ENCODE assay signal across 1 cellular context in the genomic region with DNA sequence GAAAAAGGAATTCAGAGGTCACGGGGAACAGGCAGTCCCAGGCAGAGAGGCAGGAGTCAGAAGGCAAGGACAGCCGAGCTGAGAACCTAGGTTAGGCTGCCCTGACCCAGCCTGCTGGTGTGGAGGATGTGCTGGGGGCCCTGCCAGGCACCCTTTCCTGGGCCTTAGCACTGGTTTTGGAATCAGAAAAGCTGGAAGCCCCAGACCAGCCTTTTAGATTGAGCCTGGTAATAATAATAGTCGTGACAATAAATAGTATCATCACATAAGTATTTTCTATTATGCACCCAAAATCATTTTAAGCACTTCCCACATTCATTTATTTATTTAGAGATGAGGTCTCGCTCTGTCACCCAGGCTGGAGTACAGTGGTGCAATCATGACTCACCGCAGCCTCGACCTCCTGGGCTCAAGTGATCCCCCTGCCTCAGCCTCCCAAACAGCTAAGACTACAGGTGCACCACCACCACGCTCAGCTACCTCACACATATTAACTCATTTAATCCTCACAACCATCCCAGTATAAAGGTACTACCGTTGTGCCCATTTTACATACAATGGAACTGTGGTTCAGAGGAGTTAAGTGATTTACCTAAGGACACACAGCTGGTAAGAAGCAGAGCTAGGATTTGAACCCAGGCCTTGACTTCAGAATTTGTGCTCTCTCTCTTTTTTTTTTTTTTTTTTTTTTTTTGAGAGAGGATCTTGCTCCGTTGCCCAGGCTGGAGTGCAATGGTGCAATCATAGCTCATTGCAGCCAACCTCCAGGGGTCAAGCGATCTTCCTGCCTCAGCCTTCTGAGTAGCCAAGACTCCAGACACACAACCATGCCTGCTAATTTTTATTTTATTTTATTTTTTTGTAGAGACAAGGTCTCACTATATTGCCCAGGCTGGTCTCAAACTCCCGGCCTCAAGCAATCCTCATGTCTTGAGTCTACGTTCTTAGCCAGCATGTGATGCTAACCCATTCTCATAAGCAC.
A peak's percentile ranks its signal among the peaks of the same experiment; 100 is the strongest.
TF ChIP-seq lines count a peak whose summit lies in the region.

No MANE protein-coding gene starts in this region.

TF ChIP-seq in K562, 482 proteins besides CTCF, POLR2A, EP300 and RAD21 (continues in another document):
- no peak for TF ChIP-seq MAFF (IDR thresholded peaks at IDR 0.05; ENCODE audit: low read length)
- TF ChIP-seq ZNF431 (CRISPR knock-in tag; IDR thresholded peaks at IDR 0.05): no peak
- TF ChIP-seq ZNF561 (CRISPR knock-in tag; conservative IDR thresholded peaks at IDR 0.05): no peak
- TF ChIP-seq, protein P1, sequence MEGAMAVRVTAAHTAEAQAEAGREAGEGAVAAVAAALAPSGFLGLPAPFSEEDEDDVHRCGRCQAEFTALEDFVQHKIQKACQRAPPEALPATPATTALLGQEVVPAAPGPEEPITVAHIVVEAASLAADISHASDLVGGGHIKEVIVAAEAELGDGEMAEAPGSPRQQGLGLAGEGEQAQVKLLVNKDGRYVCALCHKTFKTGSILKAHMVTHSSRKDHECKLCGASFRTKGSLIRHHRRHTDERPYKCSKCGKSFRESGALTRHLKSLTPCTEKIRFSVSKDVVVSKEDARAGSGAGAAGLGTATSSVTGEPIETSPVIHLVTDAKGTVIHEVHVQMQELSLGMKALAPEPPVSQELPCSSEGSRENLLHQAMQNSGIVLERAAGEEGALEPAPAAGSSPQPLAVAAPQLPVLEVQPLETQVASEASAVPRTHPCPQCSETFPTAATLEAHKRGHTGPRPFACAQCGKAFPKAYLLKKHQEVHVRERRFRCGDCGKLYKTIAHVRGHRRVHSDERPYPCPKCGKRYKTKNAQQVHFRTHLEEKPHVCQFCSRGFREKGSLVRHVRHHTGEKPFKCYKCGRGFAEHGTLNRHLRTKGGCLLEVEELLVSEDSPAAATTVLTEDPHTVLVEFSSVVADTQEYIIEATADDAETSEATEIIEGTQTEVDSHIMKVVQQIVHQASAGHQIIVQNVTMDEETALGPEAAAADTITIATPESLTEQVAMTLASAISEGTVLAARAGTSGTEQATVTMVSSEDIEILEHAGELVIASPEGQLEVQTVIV (CRISPR knock-in tag; IDR thresholded peaks at IDR 0.05; ENCODE audit: borderline replicate concordance): no peak
- no peak for TF ChIP-seq CC2D1A (IDR thresholded peaks at IDR 0.05)
- no peak for TF ChIP-seq PURB (CRISPR knock-in tag; IDR thresholded peaks at IDR 0.05; ENCODE audit: low read depth)
- peak; percentile 45; the same call in 1 of the 2 replicates for TF ChIP-seq HDAC2 (IDR thresholded peaks at IDR 0.05)
- no peak for TF ChIP-seq HNRNPH1 (optimal IDR thresholded peaks at IDR 0.05; ENCODE audit: low read depth, low read length)
- TF ChIP-seq GABPB1 (CRISPR knock-in tag; IDR thresholded peaks at IDR 0.05): no peak
- no peak for TF ChIP-seq CBX2 (IDR thresholded peaks at IDR 0.05; ENCODE audit: insufficient read depth, low read length, poor library complexity, severe bottlenecking)
- TF ChIP-seq ZNF695 (CRISPR knock-in tag; IDR thresholded peaks at IDR 0.05): no peak
- TF ChIP-seq, protein P2, sequence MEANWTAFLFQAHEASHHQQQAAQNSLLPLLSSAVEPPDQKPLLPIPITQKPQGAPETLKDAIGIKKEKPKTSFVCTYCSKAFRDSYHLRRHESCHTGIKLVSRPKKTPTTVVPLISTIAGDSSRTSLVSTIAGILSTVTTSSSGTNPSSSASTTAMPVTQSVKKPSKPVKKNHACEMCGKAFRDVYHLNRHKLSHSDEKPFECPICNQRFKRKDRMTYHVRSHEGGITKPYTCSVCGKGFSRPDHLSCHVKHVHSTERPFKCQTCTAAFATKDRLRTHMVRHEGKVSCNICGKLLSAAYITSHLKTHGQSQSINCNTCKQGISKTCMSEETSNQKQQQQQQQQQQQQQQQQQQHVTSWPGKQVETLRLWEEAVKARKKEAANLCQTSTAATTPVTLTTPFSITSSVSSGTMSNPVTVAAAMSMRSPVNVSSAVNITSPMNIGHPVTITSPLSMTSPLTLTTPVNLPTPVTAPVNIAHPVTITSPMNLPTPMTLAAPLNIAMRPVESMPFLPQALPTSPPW (CRISPR knock-in tag; IDR thresholded peaks at IDR 0.05): no peak
- TF ChIP-seq NR2C2 (CRISPR knock-in tag; IDR thresholded peaks at IDR 0.05): no peak
- no peak for TF ChIP-seq NR2C2 (tag; IDR thresholded peaks at IDR 0.05)
- no peak for TF ChIP-seq ZNF57 (CRISPR knock-in tag; IDR thresholded peaks at IDR 0.05)
- TF ChIP-seq PTBP1 (IDR thresholded peaks at IDR 0.05; ENCODE audit: low read depth, low read length): no peak
- no peak for TF ChIP-seq POLR2AphosphoS5 (IDR thresholded peaks at IDR 0.05; ENCODE audit: control insufficient read depth, insufficient read depth, low read depth, low read length)
- TF ChIP-seq KHSRP (IDR thresholded peaks at IDR 0.05): no peak
- TF ChIP-seq, protein P3, sequence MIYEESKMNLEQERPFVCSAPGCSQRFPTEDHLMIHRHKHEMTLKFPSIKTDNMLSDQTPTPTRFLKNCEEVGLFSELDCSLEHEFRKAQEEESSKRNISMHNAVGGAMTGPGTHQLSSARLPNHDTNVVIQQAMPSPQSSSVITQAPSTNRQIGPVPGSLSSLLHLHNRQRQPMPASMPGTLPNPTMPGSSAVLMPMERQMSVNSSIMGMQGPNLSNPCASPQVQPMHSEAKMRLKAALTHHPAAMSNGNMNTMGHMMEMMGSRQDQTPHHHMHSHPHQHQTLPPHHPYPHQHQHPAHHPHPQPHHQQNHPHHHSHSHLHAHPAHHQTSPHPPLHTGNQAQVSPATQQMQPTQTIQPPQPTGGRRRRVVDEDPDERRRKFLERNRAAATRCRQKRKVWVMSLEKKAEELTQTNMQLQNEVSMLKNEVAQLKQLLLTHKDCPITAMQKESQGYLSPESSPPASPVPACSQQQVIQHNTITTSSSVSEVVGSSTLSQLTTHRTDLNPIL (CRISPR knock-in tag; IDR thresholded peaks at IDR 0.05): no peak
- TF ChIP-seq MTA3 (IDR thresholded peaks at IDR 0.05; ENCODE audit: borderline replicate concordance): no peak
- no peak for TF ChIP-seq HMG20A (CRISPR knock-in tag; conservative IDR thresholded peaks at IDR 0.05)
- no peak for TF ChIP-seq ZNF609 (CRISPR knock-in tag; IDR thresholded peaks at IDR 0.05; ENCODE audit: borderline replicate concordance)
- TF ChIP-seq ZNF764 (CRISPR knock-in tag; IDR thresholded peaks at IDR 0.05; ENCODE audit: low read depth): no peak
- TF ChIP-seq SREBF2 (CRISPR knock-in tag; IDR thresholded peaks at IDR 0.05): no peak
- TF ChIP-seq ZNF584 (CRISPR knock-in tag; IDR thresholded peaks at IDR 0.05; ENCODE audit: low read depth): no peak
- TF ChIP-seq POU5F1 (IDR thresholded peaks at IDR 0.05; ENCODE audit: borderline replicate concordance, low read depth, low read length, partially characterized antibody): no peak
- TF ChIP-seq ARID2 (IDR thresholded peaks at IDR 0.05): no peak
- TF ChIP-seq ZNF436 (CRISPR knock-in tag; IDR thresholded peaks at IDR 0.05): no peak
- no peak for TF ChIP-seq ZNF766 (CRISPR knock-in tag; conservative IDR thresholded peaks at IDR 0.05)
- TF ChIP-seq, protein P4, sequence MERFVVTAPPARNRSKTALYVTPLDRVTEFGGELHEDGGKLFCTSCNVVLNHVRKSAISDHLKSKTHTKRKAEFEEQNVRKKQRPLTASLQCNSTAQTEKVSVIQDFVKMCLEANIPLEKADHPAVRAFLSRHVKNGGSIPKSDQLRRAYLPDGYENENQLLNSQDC (CRISPR knock-in tag; IDR thresholded peaks at IDR 0.05): no peak
- TF ChIP-seq, protein P5, sequence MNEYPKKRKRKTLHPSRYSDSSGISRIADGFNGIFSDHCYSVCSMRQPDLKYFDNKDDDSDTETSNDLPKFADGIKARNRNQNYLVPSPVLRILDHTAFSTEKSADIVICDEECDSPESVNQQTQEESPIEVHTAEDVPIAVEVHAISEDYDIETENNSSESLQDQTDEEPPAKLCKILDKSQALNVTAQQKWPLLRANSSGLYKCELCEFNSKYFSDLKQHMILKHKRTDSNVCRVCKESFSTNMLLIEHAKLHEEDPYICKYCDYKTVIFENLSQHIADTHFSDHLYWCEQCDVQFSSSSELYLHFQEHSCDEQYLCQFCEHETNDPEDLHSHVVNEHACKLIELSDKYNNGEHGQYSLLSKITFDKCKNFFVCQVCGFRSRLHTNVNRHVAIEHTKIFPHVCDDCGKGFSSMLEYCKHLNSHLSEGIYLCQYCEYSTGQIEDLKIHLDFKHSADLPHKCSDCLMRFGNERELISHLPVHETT (CRISPR knock-in tag; conservative IDR thresholded peaks at IDR 0.05 in 1 of 2, IDR thresholded peaks at IDR 0.05 in 1 of 2): no peak
- peak; percentile 92 for TF ChIP-seq RBM25 (IDR thresholded peaks at IDR 0.05; ENCODE audit: low read depth, low read length, severe bottlenecking)
- TF ChIP-seq CBFB (CRISPR knock-in tag; IDR thresholded peaks at IDR 0.05): no peak
- no peak for TF ChIP-seq MBD2 (IDR thresholded peaks at IDR 0.05; ENCODE audit: borderline replicate concordance, low read depth)
- peak; percentile 85 for TF ChIP-seq SMARCA5 (IDR thresholded peaks at IDR 0.05)
- peak; percentile 89 for TF ChIP-seq ZNF121 (CRISPR knock-in tag; conservative IDR thresholded peaks at IDR 0.05)
- no peak for TF ChIP-seq CHD4 (IDR thresholded peaks at IDR 0.05; ENCODE audit: insufficient read depth, insufficient replicate concordance, low read depth, low read length, poor library complexity, severe bottlenecking)
- TF ChIP-seq ZNF707 (CRISPR knock-in tag; conservative IDR thresholded peaks at IDR 0.05): no peak
- no peak for TF ChIP-seq HMGN3 (IDR thresholded peaks at IDR 0.05; ENCODE audit: borderline replicate concordance, extremely low read depth, insufficient read length, low read depth, low read length)
- no peak for TF ChIP-seq HDAC6 (IDR thresholded peaks at IDR 0.05; ENCODE audit: low read depth, low read length)
- peak; percentile 77 for TF ChIP-seq ZFP36 (IDR thresholded peaks at IDR 0.05; ENCODE audit: low read depth, low read length, partially characterized antibody)
- TF ChIP-seq OTX1 (CRISPR knock-in tag; IDR thresholded peaks at IDR 0.05): no peak
- no peak for TF ChIP-seq NFATC3 (IDR thresholded peaks at IDR 0.05)
- no peak for TF ChIP-seq FOXP1 (CRISPR knock-in tag; IDR thresholded peaks at IDR 0.05)
- TF ChIP-seq BCOR (IDR thresholded peaks at IDR 0.05): peak; percentile 80; the same call in 1 of the 2 replicates
- TF ChIP-seq CBX1 (IDR thresholded peaks at IDR 0.05; ENCODE audit: low read depth): no peak
- no peak for TF ChIP-seq ARID3B (CRISPR knock-in tag; IDR thresholded peaks at IDR 0.05; ENCODE audit: borderline replicate concordance)
- TF ChIP-seq MAFG (tag; conservative IDR thresholded peaks at IDR 0.05): no peak
- no peak for TF ChIP-seq DACH1 (IDR thresholded peaks at IDR 0.05; ENCODE audit: partially characterized antibody)
- TF ChIP-seq, protein P6, sequence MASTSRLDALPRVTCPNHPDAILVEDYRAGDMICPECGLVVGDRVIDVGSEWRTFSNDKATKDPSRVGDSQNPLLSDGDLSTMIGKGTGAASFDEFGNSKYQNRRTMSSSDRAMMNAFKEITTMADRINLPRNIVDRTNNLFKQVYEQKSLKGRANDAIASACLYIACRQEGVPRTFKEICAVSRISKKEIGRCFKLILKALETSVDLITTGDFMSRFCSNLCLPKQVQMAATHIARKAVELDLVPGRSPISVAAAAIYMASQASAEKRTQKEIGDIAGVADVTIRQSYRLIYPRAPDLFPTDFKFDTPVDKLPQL (IDR thresholded peaks at IDR 0.05; ENCODE audit: extremely low read depth, insufficient read length): no peak
- TF ChIP-seq CCNT2 (IDR thresholded peaks at IDR 0.05; ENCODE audit: borderline replicate concordance, extremely low read depth, insufficient read length, low read depth, low read length): no peak
- no peak for TF ChIP-seq HDAC1 (IDR thresholded peaks at IDR 0.05)
- peak; percentile 80 for TF ChIP-seq ADNP (tag; IDR thresholded peaks at IDR 0.05)
- TF ChIP-seq SNIP1 (IDR thresholded peaks at IDR 0.05; ENCODE audit: low read depth): no peak
- TF ChIP-seq SETDB1 (IDR thresholded peaks at IDR 0.05; ENCODE audit: low read length): no peak
- TF ChIP-seq BRD9 (IDR thresholded peaks at IDR 0.05; ENCODE audit: low read depth, partially characterized antibody): no peak
- peak; percentile 26 to 70; a peak in 2 of 4 replicates for TF ChIP-seq KDM1A (IDR thresholded peaks at IDR 0.05)
